In the genomic region with DNA sequence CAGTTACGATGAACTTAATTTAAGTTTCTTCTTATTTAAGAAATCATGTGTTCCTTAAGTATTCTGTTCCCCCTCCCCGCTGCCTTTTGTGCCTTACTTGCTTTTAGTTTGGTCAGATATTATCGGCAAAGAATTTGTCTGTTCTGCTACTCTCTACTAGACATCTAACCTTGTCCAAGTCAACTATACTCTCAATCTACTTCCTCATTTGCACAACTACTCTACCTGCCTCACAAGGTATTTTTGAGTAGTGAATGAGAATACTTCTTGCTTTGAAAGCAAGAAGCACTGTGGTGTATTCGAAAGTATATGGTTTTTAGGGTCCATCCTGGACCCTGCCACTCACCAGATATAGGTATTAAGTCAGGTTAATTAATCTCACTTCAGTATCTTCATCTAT, we compare ENCODE assay signal across 2 cellular contexts.
TF ChIP-seq lines count a peak whose summit lies in the region.

No MANE protein-coding gene starts in this region.

TF ChIP-seq in GM12891, 5 proteins besides CTCF, POLR2A, EP300 and RAD21:
- TF ChIP-seq PAX5 (IDR thresholded peaks at IDR 0.05; ENCODE audit: insufficient read depth, low read length, severe bottlenecking) (no peak), POLR2AphosphoS5 (IDR thresholded peaks at IDR 0.05; ENCODE audit: low read depth, low read length) (no peak), SPI1 (IDR thresholded peaks at IDR 0.05; ENCODE audit: low read depth, low read length) (no peak), POU2F2 (IDR thresholded peaks at IDR 0.05; ENCODE audit: low read depth, low read length) (no peak), TAF1 (IDR thresholded peaks at IDR 0.05; ENCODE audit: low read depth, low read length) (no peak)

TF ChIP-seq in K562, 482 proteins besides CTCF, POLR2A, EP300 and RAD21:
- TF ChIP-seq BRD4 (IDR thresholded peaks at IDR 0.05), result no peak
- TF ChIP-seq GATAD2A (IDR thresholded peaks at IDR 0.05), result no peak
- TF ChIP-seq U2AF2 (optimal IDR thresholded peaks at IDR 0.05; ENCODE audit: low read depth, low read length), result no peak
- no peak for TF ChIP-seq ZNF174 (CRISPR knock-in tag; IDR thresholded peaks at IDR 0.05)
- no peak for TF ChIP-seq HDAC2 (IDR thresholded peaks at IDR 0.05)
- TF ChIP-seq, protein P1, sequence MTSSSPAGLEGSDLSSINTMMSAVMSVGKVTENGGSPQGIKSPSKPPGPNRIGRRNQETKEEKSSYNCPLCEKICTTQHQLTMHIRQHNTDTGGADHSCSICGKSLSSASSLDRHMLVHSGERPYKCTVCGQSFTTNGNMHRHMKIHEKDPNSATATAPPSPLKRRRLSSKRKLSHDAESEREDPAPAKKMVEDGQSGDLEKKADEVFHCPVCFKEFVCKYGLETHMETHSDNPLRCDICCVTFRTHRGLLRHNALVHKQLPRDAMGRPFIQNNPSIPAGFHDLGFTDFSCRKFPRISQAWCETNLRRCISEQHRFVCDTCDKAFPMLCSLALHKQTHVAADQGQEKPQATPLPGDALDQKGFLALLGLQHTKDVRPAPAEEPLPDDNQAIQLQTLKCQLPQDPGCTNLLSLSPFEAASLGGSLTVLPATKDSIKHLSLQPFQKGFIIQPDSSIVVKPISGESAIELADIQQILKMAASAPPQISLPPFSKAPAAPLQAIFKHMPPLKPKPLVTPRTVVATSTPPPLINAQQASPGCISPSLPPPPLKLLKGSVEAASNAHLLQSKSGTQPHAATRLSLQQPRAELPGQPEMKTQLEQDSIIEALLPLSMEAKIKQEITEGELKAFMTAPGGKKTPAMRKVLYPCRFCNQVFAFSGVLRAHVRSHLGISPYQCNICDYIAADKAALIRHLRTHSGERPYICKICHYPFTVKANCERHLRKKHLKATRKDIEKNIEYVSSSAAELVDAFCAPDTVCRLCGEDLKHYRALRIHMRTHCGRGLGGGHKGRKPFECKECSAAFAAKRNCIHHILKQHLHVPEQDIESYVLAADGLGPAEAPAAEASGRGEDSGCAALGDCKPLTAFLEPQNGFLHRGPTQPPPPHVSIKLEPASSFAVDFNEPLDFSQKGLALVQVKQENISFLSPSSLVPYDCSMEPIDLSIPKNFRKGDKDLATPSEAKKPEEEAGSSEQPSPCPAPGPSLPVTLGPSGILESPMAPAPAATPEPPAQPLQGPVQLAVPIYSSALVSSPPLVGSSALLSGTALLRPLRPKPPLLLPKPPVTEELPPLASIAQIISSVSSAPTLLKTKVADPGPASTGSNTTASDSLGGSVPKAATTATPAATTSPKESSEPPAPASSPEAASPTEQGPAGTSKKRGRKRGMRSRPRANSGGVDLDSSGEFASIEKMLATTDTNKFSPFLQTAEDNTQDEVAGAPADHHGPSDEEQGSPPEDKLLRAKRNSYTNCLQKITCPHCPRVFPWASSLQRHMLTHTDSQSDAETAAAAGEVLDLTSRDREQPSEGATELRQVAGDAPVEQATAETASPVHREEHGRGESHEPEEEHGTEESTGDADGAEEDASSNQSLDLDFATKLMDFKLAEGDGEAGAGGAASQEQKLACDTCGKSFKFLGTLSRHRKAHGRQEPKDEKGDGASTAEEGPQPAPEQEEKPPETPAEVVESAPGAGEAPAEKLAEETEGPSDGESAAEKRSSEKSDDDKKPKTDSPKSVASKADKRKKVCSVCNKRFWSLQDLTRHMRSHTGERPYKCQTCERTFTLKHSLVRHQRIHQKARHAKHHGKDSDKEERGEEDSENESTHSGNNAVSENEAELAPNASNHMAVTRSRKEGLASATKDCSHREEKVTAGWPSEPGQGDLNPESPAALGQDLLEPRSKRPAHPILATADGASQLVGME (CRISPR knock-in tag; IDR thresholded peaks at IDR 0.05), result no peak
- no peak for TF ChIP-seq ZSCAN29 (IDR thresholded peaks at IDR 0.05)
- no peak for TF ChIP-seq KLF13 (tag; IDR thresholded peaks at IDR 0.05; ENCODE audit: borderline replicate concordance, low read depth)
- TF ChIP-seq IFI16 (CRISPR knock-in tag; IDR thresholded peaks at IDR 0.05), result no peak
- no peak for TF ChIP-seq SNRNP70 (optimal IDR thresholded peaks at IDR 0.05; ENCODE audit: low read depth, low read length)
- no peak for TF ChIP-seq HOXB6 (CRISPR knock-in tag; IDR thresholded peaks at IDR 0.05; ENCODE audit: borderline replicate concordance)
